ENCODE assay signal across 26 cellular contexts in genomic region chr2:120953843-120954584, GRCh38.
"Had no signal": no experiment of that assay in that cellular context is flagged by ENCODE, and none has a peak within 500 bp of the region (broad histone marks: within the 10 kb centered on the region; RNA-seq: fewer than 3 reads in every experiment).

No MANE protein-coding gene starts in this region.

- ATAC-seq: activated CD4-positive, CD25-positive, alpha-beta regulatory T cell treated with anti-CD3 and anti-CD28 coated beads, Interleukin-2, amount 50 U/mL, for 24 hours; gastrocnemius medialis; left lung; lower lobe of right lung; natural killer cell; stimulated activated naive B cell treated with anti-CD40 and anti-IgM and Interleukin-4, amounts not matched to agents 10 μg/mL and 1 μg/mL and 100 μg/mL, for 72 hours had no signal

- H3K4me3 ChIP-seq: colonic mucosa, gastrocnemius medialis, left lung, lower lobe of right lung, pancreas, prostate gland, skin epidermis, stomach, thyroid gland, upper lobe of left lung had no signal

- H3K36me3 ChIP-seq: colonic mucosa, gastrocnemius medialis, left lung, lower lobe of right lung, neutrophil, pancreas, prostate gland, thyroid gland, upper lobe of left lung had no signal

- H3K27me3 ChIP-seq: colonic mucosa, gastrocnemius medialis, neutrophil, pancreas, stomach, thyroid gland, upper lobe of left lung had no signal

- H3K4me1 ChIP-seq: colonic mucosa, left lung, lower lobe of right lung, prostate gland, stomach, upper lobe of left lung had no signal

- H3K27ac ChIP-seq: colonic mucosa, gastrocnemius medialis, left lung, lower lobe of right lung, neutrophil, pancreas, prostate gland, skin epidermis, stomach, thyroid gland, upper lobe of left lung had no signal

- H3K9me3 ChIP-seq: colonic mucosa, gastrocnemius medialis, left lung, lower lobe of right lung, neutrophil, pancreas, prostate gland, stomach, thyroid gland, upper lobe of left lung had no signal

- DNase-seq: activated CD4-positive, alpha-beta T cell treated with anti-CD3 and anti-CD28 coated beads for 48 hours; activated CD4-positive, alpha-beta T cell treated with anti-CD3 and anti-CD28 coated beads, Interleukin-2, amount 50 U/mL, for 48 hours; activated CD8-positive, alpha-beta memory T cell treated with anti-CD3 and anti-CD28 coated beads for 24 hours; activated effector memory CD4-positive, alpha-beta T cell treated with Interleukin-2 at 50 U/mL for 16 hours; activated naive CD4-positive, alpha-beta T cell treated with Interleukin-2 at 50 U/mL for 16 hours; colonic mucosa; effector CD8-positive, alpha-beta T cell; erythroblast; gastrocnemius medialis; glutamatergic neuron; left lung; lower lobe of right lung; mesenchymal stem cell; natural killer cell; retina; stimulated activated CD4-positive, alpha-beta T cell treated with anti-CD3 and anti-CD28 coated beads, Interleukin-1b, Interleukin-23, amount 100 ng/mL, for 48 hours; stimulated activated CD4-positive, alpha-beta T cell treated with anti-CD3 and anti-CD28 coated beads, Interleukin-4, amount 100 ng/mL, for 4 hours; stimulated activated naive B cell treated with anti-CD40 and anti-IgM and Interleukin-4, amounts not matched to agents 10 μg/mL and 1 μg/mL and 100 μg/mL, for 72 hours; stomach; thyroid gland; upper lobe of left lung had no signal
